Comparison of ENCODE assay signal across 1 cellular context in genomic region chr15:51971353-51972133, GRCh38.
A peak's percentile ranks its signal among the peaks of the same experiment; 100 is the strongest.
TF ChIP-seq lines count a peak whose summit lies in the region.

TSS of gene LEO1 (minus strand) at chr15:51971778. CDS start at chr15:51971745, 33 bp downstream.

TF ChIP-seq in HepG2, 621 proteins besides CTCF, POLR2A, EP300 and RAD21 (continued from another document):
- TF ChIP-seq, protein P1, sequence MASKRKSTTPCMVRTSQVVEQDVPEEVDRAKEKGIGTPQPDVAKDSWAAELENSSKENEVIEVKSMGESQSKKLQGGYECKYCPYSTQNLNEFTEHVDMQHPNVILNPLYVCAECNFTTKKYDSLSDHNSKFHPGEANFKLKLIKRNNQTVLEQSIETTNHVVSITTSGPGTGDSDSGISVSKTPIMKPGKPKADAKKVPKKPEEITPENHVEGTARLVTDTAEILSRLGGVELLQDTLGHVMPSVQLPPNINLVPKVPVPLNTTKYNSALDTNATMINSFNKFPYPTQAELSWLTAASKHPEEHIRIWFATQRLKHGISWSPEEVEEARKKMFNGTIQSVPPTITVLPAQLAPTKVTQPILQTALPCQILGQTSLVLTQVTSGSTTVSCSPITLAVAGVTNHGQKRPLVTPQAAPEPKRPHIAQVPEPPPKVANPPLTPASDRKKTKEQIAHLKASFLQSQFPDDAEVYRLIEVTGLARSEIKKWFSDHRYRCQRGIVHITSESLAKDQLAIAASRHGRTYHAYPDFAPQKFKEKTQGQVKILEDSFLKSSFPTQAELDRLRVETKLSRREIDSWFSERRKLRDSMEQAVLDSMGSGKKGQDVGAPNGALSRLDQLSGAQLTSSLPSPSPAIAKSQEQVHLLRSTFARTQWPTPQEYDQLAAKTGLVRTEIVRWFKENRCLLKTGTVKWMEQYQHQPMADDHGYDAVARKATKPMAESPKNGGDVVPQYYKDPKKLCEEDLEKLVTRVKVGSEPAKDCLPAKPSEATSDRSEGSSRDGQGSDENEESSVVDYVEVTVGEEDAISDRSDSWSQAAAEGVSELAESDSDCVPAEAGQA (IDR thresholded peaks at IDR 0.05; ENCODE audit: low read depth): peak; percentile 64; the same call in 1 of the 2 replicates
- TF ChIP-seq, protein P1 (CRISPR knock-in tag; IDR thresholded peaks at IDR 0.05; ENCODE audit: borderline replicate concordance): 0 out of 2 replicates have a peak, but pooled peaks have one; percentile 36
- TF ChIP-seq BORCS8-MEF2B (CRISPR knock-in tag; IDR thresholded peaks at IDR 0.05) (peak; percentile 19; the same call in 1 of the 2 replicates), ZNF414 (CRISPR knock-in tag; IDR thresholded peaks at IDR 0.05) (peak; percentile 56; the same call in 1 of the 2 replicates), ZBTB1 (CRISPR knock-in tag; IDR thresholded peaks at IDR 0.05; ENCODE audit: borderline replicate concordance) (no peak), TSC22D2 (CRISPR knock-in tag; IDR thresholded peaks at IDR 0.05; ENCODE audit: borderline replicate concordance) (0 out of 2 replicates have a peak, but pooled peaks have one; percentile 15), SALL2 (CRISPR knock-in tag; IDR thresholded peaks at IDR 0.05) (peak; percentile 89), AHR (CRISPR knock-in tag; IDR thresholded peaks at IDR 0.05) (0 out of 2 replicates have a peak, but pooled peaks have one; percentile 51), SOX5 (CRISPR knock-in tag; IDR thresholded peaks at IDR 0.05; ENCODE audit: borderline replicate concordance) (no peak; the same call in 1 of the 2 replicates), THYN1 (CRISPR knock-in tag; IDR thresholded peaks at IDR 0.05; ENCODE audit: borderline replicate concordance, low read depth) (no peak), SMYD3 (CRISPR knock-in tag; IDR thresholded peaks at IDR 0.05) (no peak), ZNF546 (CRISPR knock-in tag; conservative IDR thresholded peaks at IDR 0.05) (peak; percentile 68; the same call in 1 of the 2 replicates), KDM3A (CRISPR knock-in tag; IDR thresholded peaks at IDR 0.05; ENCODE audit: low read depth) (no peak), ZNF691 (CRISPR knock-in tag; IDR thresholded peaks at IDR 0.05; ENCODE audit: borderline replicate concordance, low read depth) (peak; percentile 76), JUN (CRISPR knock-in tag; IDR thresholded peaks at IDR 0.05) (peak; percentile 62; the same call in 1 of the 2 replicates), HHEX (CRISPR knock-in tag; IDR thresholded peaks at IDR 0.05) (peak; percentile 56), ZNF607 (CRISPR knock-in tag; IDR thresholded peaks at IDR 0.05; ENCODE audit: borderline replicate concordance) (peak; percentile 26; the same call in 1 of the 2 replicates), RFXANK (CRISPR knock-in tag; IDR thresholded peaks at IDR 0.05) (0 out of 2 replicates have a peak, but pooled peaks have one; percentile 25), ZNF235 (CRISPR knock-in tag; IDR thresholded peaks at IDR 0.05; ENCODE audit: borderline replicate concordance) (0 out of 2 replicates have a peak, but pooled peaks have one; percentile 64), CREB1 (IDR thresholded peaks at IDR 0.05) (peak; percentile 57; the same call in 1 of the 2 replicates), CREB1 (CRISPR knock-in tag; IDR thresholded peaks at IDR 0.05) (peak; percentile 75), AGO1 (IDR thresholded peaks at IDR 0.05; ENCODE audit: low read depth, low read length, poor library complexity, severe bottlenecking) (no peak), KDM5B (CRISPR knock-in tag; IDR thresholded peaks at IDR 0.05; ENCODE audit: borderline replicate concordance) (peak; percentile 87), FOXM1 (CRISPR knock-in tag; IDR thresholded peaks at IDR 0.05) (peak; percentile 40; the same call in 1 of the 2 replicates), ZSCAN12 (CRISPR knock-in tag; IDR thresholded peaks at IDR 0.05) (peak; percentile 70; the same call in 1 of the 2 replicates), AGO2 (optimal IDR thresholded peaks at IDR 0.05; ENCODE audit: low read depth, low read length) (peak; percentile 51), ZNF563 (CRISPR knock-in tag; IDR thresholded peaks at IDR 0.05) (peak; percentile 51; the same call in 1 of the 2 replicates), U2AF2 (IDR thresholded peaks at IDR 0.05; ENCODE audit: low read depth, low read length) (no peak), ZSCAN22 (CRISPR knock-in tag; IDR thresholded peaks at IDR 0.05) (peak; percentile 73; the same call in 1 of the 2 replicates), MYC (CRISPR knock-in tag; IDR thresholded peaks at IDR 0.05; ENCODE audit: borderline replicate concordance) (peak; percentile 51), ZNF44 (CRISPR knock-in tag; IDR thresholded peaks at IDR 0.05) (no peak), DPF2 (CRISPR knock-in tag; IDR thresholded peaks at IDR 0.05; ENCODE audit: borderline replicate concordance, low read depth) (0 out of 2 replicates have a peak, but pooled peaks have one; percentile 57), CC2D1A (CRISPR knock-in tag; IDR thresholded peaks at IDR 0.05) (no peak), ZNF256 (CRISPR knock-in tag; conservative IDR thresholded peaks at IDR 0.05) (peak; percentile 78; the same call in 1 of the 2 replicates), GABPA (IDR thresholded peaks at IDR 0.05; ENCODE audit: low read depth, low read length) (no peak), GABPA (CRISPR knock-in tag; IDR thresholded peaks at IDR 0.05; ENCODE audit: low read depth) (peak; percentile 70)
- TF ChIP-seq, protein P2, sequence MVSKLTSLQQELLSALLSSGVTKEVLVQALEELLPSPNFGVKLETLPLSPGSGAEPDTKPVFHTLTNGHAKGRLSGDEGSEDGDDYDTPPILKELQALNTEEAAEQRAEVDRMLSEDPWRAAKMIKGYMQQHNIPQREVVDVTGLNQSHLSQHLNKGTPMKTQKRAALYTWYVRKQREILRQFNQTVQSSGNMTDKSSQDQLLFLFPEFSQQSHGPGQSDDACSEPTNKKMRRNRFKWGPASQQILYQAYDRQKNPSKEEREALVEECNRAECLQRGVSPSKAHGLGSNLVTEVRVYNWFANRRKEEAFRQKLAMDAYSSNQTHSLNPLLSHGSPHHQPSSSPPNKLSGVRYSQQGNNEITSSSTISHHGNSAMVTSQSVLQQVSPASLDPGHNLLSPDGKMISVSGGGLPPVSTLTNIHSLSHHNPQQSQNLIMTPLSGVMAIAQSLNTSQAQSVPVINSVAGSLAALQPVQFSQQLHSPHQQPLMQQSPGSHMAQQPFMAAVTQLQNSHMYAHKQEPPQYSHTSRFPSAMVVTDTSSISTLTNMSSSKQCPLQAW (CRISPR knock-in tag; IDR thresholded peaks at IDR 0.05): peak; percentile 52
- TF ChIP-seq, protein P3, sequence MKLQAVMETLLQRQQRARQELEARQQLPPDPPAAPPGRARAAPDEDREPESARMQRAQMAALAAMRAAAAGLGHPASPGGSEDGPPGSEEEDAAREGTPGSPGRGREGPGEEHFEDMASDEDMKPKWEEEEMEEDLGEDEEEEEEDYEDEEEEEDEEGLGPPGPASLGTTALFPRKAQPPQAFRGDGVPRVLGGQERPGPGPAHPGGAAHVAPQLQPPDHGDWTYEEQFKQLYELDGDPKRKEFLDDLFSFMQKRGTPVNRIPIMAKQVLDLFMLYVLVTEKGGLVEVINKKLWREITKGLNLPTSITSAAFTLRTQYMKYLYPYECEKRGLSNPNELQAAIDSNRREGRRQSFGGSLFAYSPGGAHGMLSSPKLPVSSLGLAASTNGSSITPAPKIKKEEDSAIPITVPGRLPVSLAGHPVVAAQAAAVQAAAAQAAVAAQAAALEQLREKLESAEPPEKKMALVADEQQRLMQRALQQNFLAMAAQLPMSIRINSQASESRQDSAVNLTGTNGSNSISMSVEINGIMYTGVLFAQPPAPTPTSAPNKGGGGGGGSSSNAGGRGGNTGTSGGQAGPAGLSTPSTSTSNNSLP (IDR thresholded peaks at IDR 0.05; ENCODE audit: low read depth, low read length): peak; percentile 43; the same call in 1 of the 2 replicates
